20 cellular contexts compared by ENCODE assay signal in genomic region chr6:25365159-25365558, GRCh38.
"Had no signal": no experiment of that assay in that cellular context is flagged by ENCODE, and none has a peak within 500 bp of the region (broad histone marks: within the 10 kb centered on the region; RNA-seq: fewer than 3 reads in every experiment).

No MANE protein-coding gene starts in this region.

- ATAC-seq: heart left ventricle; mucosa of descending colon; natural killer cell treated with Interleukin-12 subunit alpha and Interleukin-12 subunit beta and Interleukin-15 and Interleukin-18, amount 100 ng/mL, for 72 hours; right cardiac atrium had no signal

- H3K27ac ChIP-seq: heart left ventricle, neural progenitor cell, ovary, suprapubic skin, tibial artery, upper lobe of left lung, uterus had no signal

- H3K4me3 Mint-ChIP-seq: natural killer cell treated with Interleukin-12 subunit alpha and Interleukin-12 subunit beta and Interleukin-15 and Interleukin-18, amount 100 ng/mL, for 72 hours; neural progenitor cell had no signal

- H3K27ac Mint-ChIP-seq: neural progenitor cell had no signal

- H3K36me3 ChIP-seq: heart left ventricle, neural progenitor cell, ovary, suprapubic skin, tibial artery, upper lobe of left lung, uterus had no signal

- H3K27me3 ChIP-seq: heart left ventricle, neural progenitor cell, ovary, suprapubic skin, tibial artery, upper lobe of left lung, uterus had no signal

- H3K4me3 ChIP-seq: dorsolateral prefrontal cortex, heart left ventricle, mucosa of descending colon, neural progenitor cell, ovary, suprapubic skin, tibial artery, upper lobe of left lung, uterus had no signal

- H3K4me1 ChIP-seq: uterus had no signal

- H3K9me3 ChIP-seq: heart left ventricle, mucosa of descending colon, ovary, suprapubic skin, tibial artery, upper lobe of left lung, uterus had no signal

- DNase-seq: cortex of kidney; effector CD8-positive, alpha-beta T cell; heart left ventricle; hypothalamus; kidney glomerular epithelial cell; mammary epithelial cell; mucosa of descending colon; nucleus accumbens; ovary; right cardiac atrium; small intestine; stimulated activated CD4-positive, alpha-beta T cell treated with anti-CD3 and anti-CD28 coated beads, Interleukin-12 subunit alpha, Interleukin-12 subunit beta, amount 100 ng/mL, for 4 hours; stimulated activated naive CD4-positive, alpha-beta T cell treated with Interleukin-2 at 50 U/mL for 16 hours; tibial artery; upper lobe of left lung; uterus had no signal

- H3K36me3 Mint-ChIP-seq: natural killer cell treated with Interleukin-12 subunit alpha and Interleukin-12 subunit beta and Interleukin-15 and Interleukin-18, amount 100 ng/mL, for 72 hours; neural progenitor cell had no signal

- H3K9me3 Mint-ChIP-seq: natural killer cell treated with Interleukin-12 subunit alpha and Interleukin-12 subunit beta and Interleukin-15 and Interleukin-18, amount 100 ng/mL, for 72 hours; neural progenitor cell had no signal
